8 cellular contexts compared by ENCODE assay signal in the genomic region with DNA sequence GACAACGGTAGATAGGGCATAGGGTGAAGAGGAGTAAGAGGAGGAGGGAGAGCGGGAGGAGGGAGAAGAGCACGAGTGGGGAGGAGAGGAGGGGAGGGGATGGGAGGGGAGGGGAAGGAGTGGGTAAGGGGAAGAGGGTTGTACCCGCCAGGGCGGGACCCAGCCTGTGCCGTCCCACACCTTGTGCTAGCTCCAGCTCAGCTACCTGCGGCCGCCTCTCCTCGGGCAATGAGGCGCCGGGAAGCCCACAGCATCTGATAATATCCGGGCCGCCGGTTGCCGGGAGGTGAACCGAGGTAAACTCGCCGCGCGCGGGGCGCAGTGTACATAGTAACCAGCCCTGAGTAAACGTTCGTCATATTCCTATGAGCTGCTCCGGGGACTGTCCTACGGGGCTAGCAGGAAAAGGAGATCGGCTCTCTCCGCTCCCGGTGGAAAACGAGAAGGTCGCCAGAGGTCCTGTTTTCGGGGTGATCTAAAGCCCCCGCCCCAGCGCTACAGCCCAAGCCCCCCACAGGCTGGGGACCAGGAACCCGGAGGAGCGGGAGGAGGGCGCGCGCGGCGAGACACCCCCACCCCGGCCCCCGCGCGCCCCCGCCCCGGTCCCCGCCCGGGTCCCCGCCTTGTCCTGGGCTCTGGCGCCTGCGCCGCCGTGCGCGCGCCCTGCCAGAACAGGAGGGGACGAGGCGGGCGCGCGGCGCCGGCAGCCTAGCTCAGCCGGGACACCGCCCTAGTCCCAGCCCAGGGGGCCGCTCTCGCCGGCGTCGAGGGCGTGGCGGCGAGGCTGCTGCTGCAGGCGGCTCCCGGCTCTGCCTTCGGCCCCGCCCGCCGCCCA. TPM values are rescaled to one million over a fixed set of nuclear protein-coding genes. Genes with fewer than 3 reads are reported as not detected.
DNase-seq lines count a peak whose midpoint lies in the region; ATAC-seq and TF ChIP-seq lines count a peak whose summit lies in the region.

Gene RCAN3, plus strand, starts transcription at position 669 of the 835 bp plus-strand sequence. CDS start 11,537 bp downstream, outside the sequence.

- in situ Hi-C loops in GM13977 (cut with MboI; ENCODE audit: low pct_unique_long_range_greater_than_20kb, low sequenced_read_pairs, unreplicated experiment): no loop called here

- H3K36me3 Mint-ChIP-seq in activated CD8-positive, alpha-beta memory T cell treated with anti-CD3 and anti-CD28 coated beads, Interleukin-2, amount 10 ng/mL, durations not matched to agents 7 days and 5 days: peaks cover 11% of the 10 kb centered on the region

- peak within 1 kb of the TSS; percentile 95 for H3K4me3 Mint-ChIP-seq in activated CD8-positive, alpha-beta memory T cell treated with anti-CD3 and anti-CD28 coated beads, Interleukin-2, amount 10 ng/mL, durations not matched to agents 7 days and 5 days

- H2BK15ac ChIP-seq in mesenchymal stem cell (ENCODE audit: low read depth, poor library complexity, severe bottlenecking): peak within 1 kb of the TSS; percentile 97

- H4K91ac ChIP-seq in mesenchymal stem cell (ENCODE audit: low read length): peak within 1 kb of the TSS; percentile 72

- no peak within 1 kb of the TSS for H2AK5ac ChIP-seq in mesenchymal stem cell (ENCODE audit: low read length, severe bottlenecking)

- H3K36me3 ChIP-seq in HUES48 (ENCODE audit: control insufficient read depth, insufficient read depth, low read length) (no peaks in the 10 kb centered on the region), endocrine pancreas (ENCODE audit: control insufficient read depth, insufficient read depth, low read length) (no peaks in the 10 kb centered on the region), mesenchymal stem cell (ENCODE audit: control insufficient read depth in 1 of 2, insufficient read depth in 2 of 2, low read depth in 1 of 2, low read length in 2 of 2) (no peaks in the 10 kb centered on the region)

- peaks cover 1% of the 10 kb centered on the region for H3K79me1 ChIP-seq in mesenchymal stem cell (replicated peaks; ENCODE audit: low read length, poor library complexity, severe bottlenecking)

- H2AFZ ChIP-seq in mesenchymal stem cell (ENCODE audit: low read depth, low read length): peak within 1 kb of the TSS; percentile 73

- H3K4me1 Mint-ChIP-seq in activated CD8-positive, alpha-beta memory T cell treated with anti-CD3 and anti-CD28 coated beads, Interleukin-2, amount 10 ng/mL, durations not matched to agents 7 days and 5 days: peaks cover 70% of the 10 kb centered on the region

- peak within 1 kb of the TSS; percentile 51 to 63 for H3K4ac ChIP-seq in mesenchymal stem cell (ENCODE audit: low read depth in 1 of 2, low read length in 2 of 2)

- peak within 1 kb of the TSS; percentile 78 for H2BK120ac ChIP-seq in mesenchymal stem cell (ENCODE audit: low read depth, low read length)

- no peaks in the 10 kb centered on the region for H3K9me3 Mint-ChIP-seq in activated CD8-positive, alpha-beta memory T cell treated with anti-CD3 and anti-CD28 coated beads, Interleukin-2, amount 10 ng/mL, durations not matched to agents 7 days and 5 days (ENCODE audit: low read depth)

- peak within 1 kb of the TSS; percentile 54 for H3K9ac ChIP-seq in HUES48 (ENCODE audit: low read depth, low read length)
- H3K9ac ChIP-seq in endocrine pancreas (ENCODE audit: control insufficient read depth, insufficient read depth, low read length): peak within 1 kb of the TSS; percentile 91
- peak within 1 kb of the TSS; percentile 88 for H3K9ac ChIP-seq in mesenchymal stem cell (ENCODE audit: low read length)

- H3K4me2 ChIP-seq in mesenchymal stem cell (ENCODE audit: low read length, poor library complexity, severe bottlenecking): peak within 1 kb of the TSS; percentile 93

- H3K27me3 ChIP-seq in HUES48 (ENCODE audit: control insufficient read depth, insufficient read depth, low read length): no peaks in the 10 kb centered on the region
- H3K27me3 ChIP-seq in endocrine pancreas (ENCODE audit: control insufficient read depth, insufficient read depth, low read length): no peaks in the 10 kb centered on the region
- peaks cover 17 to 20% of the 10 kb centered on the region in 2 experiments for H3K27me3 ChIP-seq in mesenchymal stem cell (ENCODE audit: control insufficient read depth in 1 of 2, insufficient read depth in 1 of 2, low read length in 2 of 2)

- no peak for TF ChIP-seq CTCF in GM13977 (IDR thresholded peaks at IDR 0.05; ENCODE audit: extremely low read depth, insufficient read depth, missing control alignments)

- peak within 1 kb of the TSS; percentile 72 for H4K8ac ChIP-seq in mesenchymal stem cell (ENCODE audit: low read length)

- H3K27ac ChIP-seq in HUES48 (ENCODE audit: low read depth, low read length) (peak within 1 kb of the TSS; percentile 73), mesenchymal stem cell (ENCODE audit: low read length, poor library complexity, severe bottlenecking) (no peak within 1 kb of the TSS)

- peak; percentile 87 for ATAC-seq in activated CD8-positive, alpha-beta memory T cell treated with anti-CD3 and anti-CD28 coated beads, Interleukin-2, amount 10 ng/mL, durations not matched to agents 7 days and 5 days
- ATAC-seq in GM21717 (IDR thresholded peaks at IDR 0.05; ENCODE audit: unreplicated experiment): no peak

- H3K9me3 ChIP-seq in HUES48 (ENCODE audit: control insufficient read depth, insufficient read depth, low read length) (no peaks in the 10 kb centered on the region), endocrine pancreas (ENCODE audit: control insufficient read depth, low read length) (no peaks in the 10 kb centered on the region), mesenchymal stem cell (ENCODE audit: control insufficient read depth, low read length) (no peaks in the 10 kb centered on the region)

- DNase-seq in GM13977 (ENCODE audit: low spot score): peak; percentile 98
- DNase-seq in NOMO-1 treated with dmso at 0.1 percent for 144 hours (lab: John Stamatoyannopoulos, UW; ENCODE audit: unreplicated experiment): peak; percentile 79
- peak; percentile 95 for DNase-seq in activated CD8-positive, alpha-beta memory T cell treated with anti-CD3 and anti-CD28 coated beads, Interleukin-2, amount 10 ng/mL, durations not matched to agents 7 days and 5 days
- DNase-seq in mesenchymal stem cell: peak; percentile 84
- DNase-seq in stimulated activated CD8-positive, alpha-beta memory T cell treated with anti-CD3 and anti-CD28 coated beads, Interleukin-12 subunit alpha, Interleukin-12 subunit beta, amount 100 ng/mL, for 1 hour (ENCODE audit: low read depth): peak; percentile 73

- WGBS in mesenchymal stem cell: under 1% methylated on average over 41 of the region's 80 CpGs

- H2BK12ac ChIP-seq in mesenchymal stem cell (ENCODE audit: low read length in 2 of 2): peak within 1 kb of the TSS; percentile 23 to 27

- peak within 1 kb of the TSS; percentile 96 for H3K27ac Mint-ChIP-seq in activated CD8-positive, alpha-beta memory T cell treated with anti-CD3 and anti-CD28 coated beads, Interleukin-2, amount 10 ng/mL, durations not matched to agents 7 days and 5 days

- peak within 1 kb of the TSS; percentile 66 for H2BK5ac ChIP-seq in mesenchymal stem cell (ENCODE audit: low read depth, low read length, poor library complexity, severe bottlenecking)

- peak within 1 kb of the TSS; percentile 70 to 90 for H3K18ac ChIP-seq in mesenchymal stem cell (ENCODE audit: low read depth in 1 of 2, low read length in 2 of 2)

- peak within 1 kb of the TSS in 1 of 2 experiments; percentile 68 for H3K23ac ChIP-seq in mesenchymal stem cell (ENCODE audit: low read length in 2 of 2)

- H3K4me3 ChIP-seq in HUES48 (ENCODE audit: low read depth, low read length) (peak within 1 kb of the TSS; percentile 80), endocrine pancreas (ENCODE audit: control insufficient read depth, insufficient read depth, low read length) (peak within 1 kb of the TSS; percentile 95), mesenchymal stem cell (ENCODE audit: insufficient read depth in 1 of 2, low read depth in 1 of 2, low read length in 2 of 2) (peak within 1 kb of the TSS; percentile 78 to 85)

- no peaks in the 10 kb centered on the region for H3K27me3 Mint-ChIP-seq in activated CD8-positive, alpha-beta memory T cell treated with anti-CD3 and anti-CD28 coated beads, Interleukin-2, amount 10 ng/mL, durations not matched to agents 7 days and 5 days

- H3K4me1 ChIP-seq in HUES48 (ENCODE audit: control insufficient read depth, insufficient read depth, low read length) (peaks cover 26% of the 10 kb centered on the region), endocrine pancreas (ENCODE audit: control insufficient read depth, insufficient read depth, low read length) (peaks cover 14% of the 10 kb centered on the region), mesenchymal stem cell (ENCODE audit: control insufficient read depth, insufficient read depth, low read depth, low read length) (peaks cover 14% of the 10 kb centered on the region)

- peak within 1 kb of the TSS in 1 of 2 experiments; percentile 92 for H3K14ac ChIP-seq in mesenchymal stem cell (ENCODE audit: low read length in 2 of 2)

- CTCF ChIA-PET in activated CD8-positive, alpha-beta memory T cell treated with anti-CD3 and anti-CD28 coated beads, Interleukin-2, amount 10 ng/mL, durations not matched to agents 7 days and 5 days (lab: Charles Lee): interaction anchor here (0.7 to 7.0 kb wide), 15 partner anchors 10 to 139 kb away, joined by 3 to 72 read pairs (median 4); partner anchors contain the start of genes NIPAL3 and STPG1

RNA-seq across cellular contexts. Expression of gene RCAN3, which starts in this region (rescaled TPM):
- total RNA-seq in activated CD8-positive, alpha-beta memory T cell treated with anti-CD3 and anti-CD28 coated beads, Interleukin-2, amount 10 ng/mL, durations not matched to agents 7 days and 5 days: 10 to 100 TPM; 23.9 to 30.6 TPM
- 16.3 TPM for polyA plus RNA-seq in mesenchymal stem cell (2013, experiment 1 of 2)
- 16.9 TPM for polyA plus RNA-seq in mesenchymal stem cell (2013, experiment 2 of 2)
